ENCODE assay signal across 11 cellular contexts in genomic region chr1:25343872-25344271, GRCh38. TPM values are rescaled to one million over a fixed set of nuclear protein-coding genes. Genes with fewer than 3 reads are reported as not detected.
A peak's percentile ranks its signal among the peaks of the same experiment; 100 is the strongest.
DNase-seq lines count a peak whose midpoint lies in the region; ATAC-seq and TF ChIP-seq lines count a peak whose summit lies in the region.
"Had no signal": no experiment of that assay in that cellular context is flagged by ENCODE, and none has a peak within 500 bp of the region (broad histone marks: within the 10 kb centered on the region; RNA-seq: fewer than 3 reads in every experiment).

No MANE protein-coding gene starts in this region.

- no peak overlapping the region for H3K18ac ChIP-seq in mesenchymal stem cell (ENCODE audit: low read depth in 1 of 2, low read length in 2 of 2)

- H2BK12ac ChIP-seq in mesenchymal stem cell (ENCODE audit: low read length in 2 of 2) = no peak overlapping the region

- H3K4me1 Mint-ChIP-seq in stimulated activated naive B cell treated with anti-CD40 and anti-IgM and Interleukin-4, amounts not matched to agents 10 μg/mL and 1 μg/mL and 100 μg/mL, for 72 hours = peaks cover 10 to 27% of the 10 kb centered on the region in 2 donors

- H3K36me3 ChIP-seq in mesenchymal stem cell (ENCODE audit: control insufficient read depth in 1 of 2, insufficient read depth in 2 of 2, low read depth in 1 of 2, low read length in 2 of 2) = peaks cover 18 to 52% of the 10 kb centered on the region in 2 experiments

- TF ChIP-seq CTCF in astrocyte of the cerebellum (IDR thresholded peaks at IDR 0.05; ENCODE audit: low read depth, low read length, missing control alignments) = no peak

- no peak overlapping the region for H3K4me3 Mint-ChIP-seq in stimulated activated naive B cell treated with anti-CD40 and anti-IgM and Interleukin-4, amounts not matched to agents 10 μg/mL and 1 μg/mL and 100 μg/mL, for 72 hours

- H3K4me1 ChIP-seq in mesenchymal stem cell (ENCODE audit: control insufficient read depth, insufficient read depth, low read depth, low read length) = peaks cover 9% of the 10 kb centered on the region

- no peak overlapping the region for H2BK120ac ChIP-seq in mesenchymal stem cell (ENCODE audit: low read depth, low read length)

- no peaks in the 10 kb centered on the region for H3K9me3 Mint-ChIP-seq in stimulated activated naive B cell treated with anti-CD40 and anti-IgM and Interleukin-4, amounts not matched to agents 10 μg/mL and 1 μg/mL and 100 μg/mL, for 72 hours

- no peak overlapping the region for H3K4ac ChIP-seq in mesenchymal stem cell (ENCODE audit: low read depth in 1 of 2, low read length in 2 of 2)

- H3K27ac ChIP-seq in mesenchymal stem cell (ENCODE audit: low read length, poor library complexity, severe bottlenecking) = peak overlapping the region; percentile 78

- no peak overlapping the region for H3K14ac ChIP-seq in mesenchymal stem cell (ENCODE audit: low read length in 2 of 2)

- H3K23ac ChIP-seq in mesenchymal stem cell (ENCODE audit: low read length in 2 of 2) = no peak overlapping the region

- H3K27ac Mint-ChIP-seq in stimulated activated naive B cell treated with anti-CD40 and anti-IgM and Interleukin-4, amounts not matched to agents 10 μg/mL and 1 μg/mL and 100 μg/mL, for 72 hours = no peak overlapping the region

- H4K91ac ChIP-seq in mesenchymal stem cell (ENCODE audit: low read length) = no peak overlapping the region

- H3K27me3 Mint-ChIP-seq in stimulated activated naive B cell treated with anti-CD40 and anti-IgM and Interleukin-4, amounts not matched to agents 10 μg/mL and 1 μg/mL and 100 μg/mL, for 72 hours = no peaks in the 10 kb centered on the region

- no peak overlapping the region for H2BK5ac ChIP-seq in mesenchymal stem cell (ENCODE audit: low read depth, low read length, poor library complexity, severe bottlenecking)

- no peaks in the 10 kb centered on the region for H3K27me3 ChIP-seq in mesenchymal stem cell (ENCODE audit: control insufficient read depth in 1 of 2, insufficient read depth in 1 of 2, low read length in 2 of 2)
- H3K27me3 ChIP-seq: gastrocnemius medialis had no signal

- in situ Hi-C loops in astrocyte of the cerebellum (cut with HindIII; ENCODE audit: low sequenced_read_pairs) = no loop called here

- H2BK15ac ChIP-seq in mesenchymal stem cell (ENCODE audit: low read depth, poor library complexity, severe bottlenecking) = no peak overlapping the region

- H3K9me3 ChIP-seq in mesenchymal stem cell (ENCODE audit: control insufficient read depth, low read length) = no peaks in the 10 kb centered on the region
- H3K9me3 ChIP-seq: gastrocnemius medialis had no signal

- H3K36me3 Mint-ChIP-seq in stimulated activated naive B cell treated with anti-CD40 and anti-IgM and Interleukin-4, amounts not matched to agents 10 μg/mL and 1 μg/mL and 100 μg/mL, for 72 hours = peaks cover 6 to 26% of the 10 kb centered on the region in 2 donors

- H2AFZ ChIP-seq in mesenchymal stem cell (ENCODE audit: low read depth, low read length) = no peak overlapping the region

- peak overlapping the region; percentile 47 for H3K4me2 ChIP-seq in mesenchymal stem cell (ENCODE audit: low read length, poor library complexity, severe bottlenecking)

- 62% methylated on average over 3 of the region's 4 CpGs for WGBS in mesenchymal stem cell

- no peak overlapping the region for H3K4me3 ChIP-seq in astrocyte of the cerebellum (ENCODE audit: low read depth, low read length)
- peak overlapping the region in 1 of 2 experiments; percentile 42 for H3K4me3 ChIP-seq in mesenchymal stem cell (ENCODE audit: insufficient read depth in 1 of 2, low read depth in 1 of 2, low read length in 2 of 2)
- H3K4me3 ChIP-seq: gastrocnemius medialis had no signal

- peaks cover 13% of the 10 kb centered on the region for H3K79me1 ChIP-seq in mesenchymal stem cell (replicated peaks; ENCODE audit: low read length, poor library complexity, severe bottlenecking)

- DNase-seq in Ammon's horn (ENCODE audit: low spot score) (peak; percentile 35), HS-27A (ENCODE audit: low read depth) (peak; percentile 82), astrocyte of the cerebellum (ENCODE audit: low read depth) (peak; percentile 75), mesenchymal stem cell (peak; percentile 48), DMS79 (lab: John Stamatoyannopoulos, UW) (no peak)
- no peak for DNase-seq in stimulated activated naive B cell treated with anti-CD40 and anti-IgM and Interleukin-4, amounts not matched to agents 10 μg/mL and 1 μg/mL and 100 μg/mL, for 72 hours
- DNase-seq in activated CD8-positive, alpha-beta memory T cell treated with anti-CD3 and anti-CD28 coated beads for 24 hours = no peak
- DNase-seq: posterior cingulate gyrus; stimulated activated CD4-positive, alpha-beta T cell treated with anti-CD3 and anti-CD28 coated beads, Interleukin-4, amount 100 ng/mL, for 4 hours had no signal

- no peak for ATAC-seq in stimulated activated naive B cell treated with anti-CD40 and anti-IgM and Interleukin-4, amounts not matched to agents 10 μg/mL and 1 μg/mL and 100 μg/mL, for 72 hours (replicated peaks)
- no peak for ATAC-seq in HG02870 (IDR thresholded peaks at IDR 0.05; ENCODE audit: unreplicated experiment)

- no peak overlapping the region for H4K8ac ChIP-seq in mesenchymal stem cell (ENCODE audit: low read length)

- H2AK5ac ChIP-seq in mesenchymal stem cell (ENCODE audit: low read length, severe bottlenecking) = no peak overlapping the region

- H3K9ac ChIP-seq in mesenchymal stem cell (ENCODE audit: low read length) = peak overlapping the region; percentile 65

RNA-seq across cellular contexts. Expression of gene TMEM50A, which starts 5.7 kb away (rescaled TPM):
- polyA plus RNA-seq in mesenchymal stem cell (2013, experiment 1 of 2) = 142 TPM
- polyA plus RNA-seq in mesenchymal stem cell (2013, experiment 2 of 2) = 145 TPM

Comparison
In these comparisons a context has a peak if more than half of its experiments do, and no peak if none do; other contexts are left out.
1. DNase-seq: peak in Ammon's horn (single experiment), HS-27A (single experiment), astrocyte of the cerebellum (single experiment) and mesenchymal stem cell (single experiment); none in stimulated activated naive B cell treated with anti-CD40 and anti-IgM and Interleukin-4, amounts not matched to agents 10 μg/mL and 1 μg/mL and 100 μg/mL, for 72 hours (single experiment), DMS79 (single experiment) and activated CD8-positive, alpha-beta memory T cell treated with anti-CD3 and anti-CD28 coated beads for 24 hours (single experiment).